Comparison of ENCODE assay signal across 8 cellular contexts in genomic region chr12:53501615-53502181, GRCh38. TPM values are rescaled to one million over a fixed set of nuclear protein-coding genes. Genes with fewer than 3 reads are reported as not detected.
DNase-seq lines count a peak whose midpoint lies in the region; ATAC-seq, FAIRE-seq and TF ChIP-seq lines count a peak whose summit lies in the region.

No MANE protein-coding gene starts in this region.

- peak overlapping the region; percentile 1 to 89 for H3K9ac ChIP-seq in kidney (ENCODE audit: low read length in 2 of 2)

- TF ChIP-seq CTCF in kidney (IDR thresholded peaks at IDR 0.05; ENCODE audit: borderline replicate concordance, extremely low read depth, insufficient read depth): no peak

- CTCF ChIA-PET in activated CD4-positive, alpha-beta T cell treated with anti-CD3 and anti-CD28 coated beads for 36 hours (lab: Charles Lee): interaction anchor here (0.6 to 1.8 kb wide), 10 partner anchors 7 to 713 kb away, joined by 3 to 18 read pairs (median 4); partner anchors contain the start of gene AAAS

- peak overlapping the region; percentile 82 to 86 for H3K4me3 ChIP-seq in kidney (ENCODE audit: low read length in 2 of 2)

- H3K4me3 Mint-ChIP-seq in activated CD4-positive, alpha-beta T cell treated with anti-CD3 and anti-CD28 coated beads for 36 hours: peak overlapping the region; percentile 81
- H3K4me3 Mint-ChIP-seq in activated naive CD8-positive, alpha-beta T cell: peak overlapping the region; percentile 96

- peak; percentile 10 for DNase-seq in activated CD4-positive, alpha-beta T cell treated with anti-CD3 and anti-CD28 coated beads for 36 hours
- no peak for DNase-seq in activated CD4-positive, alpha-beta T cell treated with anti-CD3 and anti-CD28 coated beads, Interleukin-2, amount 50 U/mL, for 4 hours
- peak; percentile 80 for DNase-seq in kidney
- no peak for DNase-seq in posterior vena cava (ENCODE audit: low spot score)
- no peak for DNase-seq in NCI-H1930 (lab: John Stamatoyannopoulos, UW)

- no peak for ATAC-seq in activated CD4-positive, alpha-beta T cell treated with anti-CD3 and anti-CD28 coated beads for 36 hours
- ATAC-seq in HG03378 (IDR thresholded peaks at IDR 0.05; ENCODE audit: unreplicated experiment): no peak

- POLR2A ChIA-PET in activated CD4-positive, alpha-beta T cell treated with anti-CD3 and anti-CD28 coated beads for 36 hours (lab: Charles Lee): interaction anchor here (0.5 to 2.3 kb wide), 15 partner anchors 8 to 234 kb away, joined by 3 to 18 read pairs (median 4); partner anchors contain the start of genes AAAS, ATF7, ATP5MC2 and ESPL1

- no peak for FAIRE-seq in kidney (lab: Jason Lieb, UNC)

- peak overlapping the region; percentile 93 for H3K27ac Mint-ChIP-seq in activated CD4-positive, alpha-beta T cell treated with anti-CD3 and anti-CD28 coated beads for 36 hours
- H3K27ac Mint-ChIP-seq in activated naive CD8-positive, alpha-beta T cell: peak overlapping the region; percentile 97

- no peaks in the 10 kb centered on the region for H3K27me3 Mint-ChIP-seq in activated CD4-positive, alpha-beta T cell treated with anti-CD3 and anti-CD28 coated beads for 36 hours
- H3K27me3 Mint-ChIP-seq in activated naive CD8-positive, alpha-beta T cell: no peaks in the 10 kb centered on the region

- no peaks in the 10 kb centered on the region for H3K9me3 Mint-ChIP-seq in activated CD4-positive, alpha-beta T cell treated with anti-CD3 and anti-CD28 coated beads for 36 hours (ENCODE audit: low read depth)
- H3K9me3 Mint-ChIP-seq in activated naive CD8-positive, alpha-beta T cell (ENCODE audit: low read depth): no peaks in the 10 kb centered on the region

- H3K9me3 ChIP-seq in kidney (ENCODE audit: control insufficient read depth in 1 of 2, low read length in 2 of 2): no peaks in the 10 kb centered on the region

- intact Hi-C loops in activated CD4-positive, alpha-beta T cell treated with anti-CD3 and anti-CD28 coated beads for 36 hours (cut with DNase I, micrococcal nuclease): loop anchor here (1.0 to 2.0 kb wide), 14 partner anchors 8 to 779 kb away; partner anchors contain the start of genes AAAS (in 2 of the 2), CALCOCO1 (in 2 of the 2), CBX5 (in 2 of the 2) and HNRNPA1 (in 2 of the 2)
- intact Hi-C loops in kidney (cut with DNase I): no loop called here
- intact Hi-C loops in posterior vena cava (cut with DNase I): loop anchor here (10.0 kb wide), 1 partner anchor 157 kb away; no protein-coding TSS in a partner anchor

- peaks cover 13 to 27% of the 10 kb centered on the region in 2 donors for H3K4me1 ChIP-seq in kidney (ENCODE audit: control insufficient read depth in 1 of 2, insufficient read depth in 1 of 2, low read depth in 1 of 2, low read length in 2 of 2)

- H3K4me1 Mint-ChIP-seq in activated CD4-positive, alpha-beta T cell treated with anti-CD3 and anti-CD28 coated beads for 36 hours: peaks cover 31% of the 10 kb centered on the region
- H3K4me1 Mint-ChIP-seq in activated naive CD8-positive, alpha-beta T cell (ENCODE audit: low read depth): peaks cover 31% of the 10 kb centered on the region

- H3K27ac ChIP-seq in kidney (ENCODE audit: low read depth in 2 of 2, low read length in 2 of 2) (peak overlapping the region; percentile 98 to 100), temporal lobe (ENCODE audit: low read depth, low read length) (peak overlapping the region; percentile 92)

- peaks cover 4% of the 10 kb centered on the region for H3K36me3 Mint-ChIP-seq in activated CD4-positive, alpha-beta T cell treated with anti-CD3 and anti-CD28 coated beads for 36 hours (ENCODE audit: low read depth)
- no peaks in the 10 kb centered on the region for H3K36me3 Mint-ChIP-seq in activated naive CD8-positive, alpha-beta T cell

- peaks cover 7 to 10% of the 10 kb centered on the region in 2 donors for H3K36me3 ChIP-seq in kidney (ENCODE audit: control insufficient read depth in 1 of 2, insufficient read depth in 2 of 2, low read length in 2 of 2)

RNA-seq across cellular contexts. Expression of gene TARBP2, which starts 0.6 kb away (rescaled TPM):
- total RNA-seq in activated CD4-positive, alpha-beta T cell treated with anti-CD3 and anti-CD28 coated beads for 36 hours: 10 to 100 TPM; 28.3 to 30.2 TPM
- 32.5 TPM for total RNA-seq in kidney
- 36.3 TPM for polyA plus RNA-seq in kidney (ENCODE audit: insufficient read depth, low read depth, low replicate concordance)
- total RNA-seq in temporal lobe: 15.7 TPM
- 10 to 100 TPM; 12.8 to 16.8 TPM for total RNA-seq in posterior vena cava

RNA-seq across cellular contexts. Expression of gene MAP3K12, which starts 2.4 kb away (rescaled TPM):
- 10 to 100 TPM; 12.6 to 13.8 TPM for total RNA-seq in activated CD4-positive, alpha-beta T cell treated with anti-CD3 and anti-CD28 coated beads for 36 hours
- total RNA-seq in kidney: 21.8 TPM
- polyA plus RNA-seq in kidney (ENCODE audit: insufficient read depth, low read depth, low replicate concordance): 15.2 TPM
- 26.8 TPM for total RNA-seq in temporal lobe
- 10 to 100 TPM; 21.7 to 29.4 TPM for total RNA-seq in posterior vena cava

RNA-seq across cellular contexts. Expression of gene NPFF, which starts 5.6 kb away (rescaled TPM):
- total RNA-seq in activated CD4-positive, alpha-beta T cell treated with anti-CD3 and anti-CD28 coated beads for 36 hours: not detected
- total RNA-seq in kidney (not detected), temporal lobe (not detected), posterior vena cava (not detected)
- 1.3 TPM for polyA plus RNA-seq in kidney (ENCODE audit: insufficient read depth, low read depth, low replicate concordance)

RNA-seq across cellular contexts. Expression of gene PCBP2, which starts 49.8 kb away (rescaled TPM):
- 100 to 1,000 TPM; 881 to 999 TPM for total RNA-seq in activated CD4-positive, alpha-beta T cell treated with anti-CD3 and anti-CD28 coated beads for 36 hours
- total RNA-seq in kidney (732 TPM), temporal lobe (259 TPM), posterior vena cava (100 to 1,000 TPM; 500 to 501 TPM)
- 597 TPM for polyA plus RNA-seq in kidney (ENCODE audit: insufficient read depth, low read depth, low replicate concordance)

Comparison
In these comparisons a context has a peak if more than half of its experiments do, and no peak if none do; other contexts are left out.
1. DNase-seq: peak in activated CD4-positive, alpha-beta T cell treated with anti-CD3 and anti-CD28 coated beads for 36 hours (single experiment) and kidney (single experiment); none in activated CD4-positive, alpha-beta T cell treated with anti-CD3 and anti-CD28 coated beads, Interleukin-2, amount 50 U/mL, for 4 hours (0 of 2), posterior vena cava (single experiment) and NCI-H1930 (0 of 2).